In genomic region chr22:45552017-45552411, GRCh38 we compare ENCODE assay signal across 12 cellular contexts. TPM values are rescaled to one million over a fixed set of nuclear protein-coding genes. Genes with fewer than 3 reads are reported as not detected.
A peak's percentile ranks its signal among the peaks of the same experiment; 100 is the strongest.
DNase-seq lines count a peak whose midpoint lies in the region; TF ChIP-seq lines count a peak whose summit lies in the region.
"Had no signal": no experiment of that assay in that cellular context is flagged by ENCODE, and none has a peak within 500 bp of the region (broad histone marks: within the 10 kb centered on the region; RNA-seq: fewer than 3 reads in every experiment).

No MANE protein-coding gene starts in this region.

- H3K36me3 ChIP-seq in ascending aorta (no peaks in the 10 kb centered on the region), left ventricle myocardium inferior (peaks cover 10% of the 10 kb centered on the region), vagina (peaks cover 0 to 16% of the 10 kb centered on the region in 2 donors)

- intact Hi-C loops in ascending aorta (cut with DNase I) (loop anchor here (2.0 to 10.0 kb wide), 4 partner anchors 39 to 387 kb away; partner anchors contain the start of genes FBLN1 and NUP50), left ventricle myocardium inferior (cut with micrococcal nuclease) (loop anchor here (5.0 to 10.0 kb wide), 2 partner anchors 110 to 267 kb away; partner anchors contain the start of gene UPK3A), posterior vena cava (cut with DNase I) (loop anchor here (5.0 kb wide), 2 partner anchors 105 to 285 kb away; no protein-coding TSS in a partner anchor), vagina (cut with DNase I) (loop anchor here (5.0 kb wide), 2 partner anchors 45 to 280 kb away; no protein-coding TSS in a partner anchor)

- TF ChIP-seq CTCF in ascending aorta (IDR thresholded peaks at IDR 0.05) (no peak), left ventricle myocardium inferior (IDR thresholded peaks at IDR 0.05; ENCODE audit: borderline replicate concordance) (no peak), vagina (IDR thresholded peaks at IDR 0.05) (no peak)

- H3K27ac ChIP-seq in ascending aorta (peak overlapping the region; percentile 94 to 97), left ventricle myocardium inferior (replicated peaks) (peak overlapping the region; percentile 81), vagina (peak overlapping the region; percentile 93)

- H3K9me3 ChIP-seq in ascending aorta (no peaks in the 10 kb centered on the region), left ventricle myocardium inferior (replicated peaks) (no peaks in the 10 kb centered on the region), vagina (no peaks in the 10 kb centered on the region)

- in situ Hi-C loops in KBM-7 (cut with MboI; ENCODE audit: low pct_unique_long_range_greater_than_20kb, low sequenced_read_pairs): no loop called here

- TF ChIP-seq POLR2A in vagina (IDR thresholded peaks at IDR 0.05): no peak

- H3K4me3 ChIP-seq in ascending aorta (no peak overlapping the region), left ventricle myocardium inferior (no peak overlapping the region), vagina (no peak overlapping the region)

- H3K27me3 ChIP-seq in ascending aorta (no peaks in the 10 kb centered on the region), left ventricle myocardium inferior (ENCODE audit: low read depth) (peaks cover 21% of the 10 kb centered on the region), vagina (no peaks in the 10 kb centered on the region)

- H3K4me1 ChIP-seq in ascending aorta (peaks cover 29 to 62% of the 10 kb centered on the region in 2 donors), left ventricle myocardium inferior (peaks cover 48% of the 10 kb centered on the region), vagina (peaks cover 68% of the 10 kb centered on the region)

- no peak for DNase-seq in ascending aorta (ENCODE audit: low spot score in 2 of 2)
- no peak for DNase-seq in left ventricle myocardium inferior
- DNase-seq in posterior vena cava (ENCODE audit: low spot score): peak; percentile 80
- DNase-seq in vagina (ENCODE audit: extremely low spot score in 2 of 2): no peak
- no peak for DNase-seq in amygdala (lab: John Stamatoyannopoulos, UW)
- DNase-seq in KBM-7: no peak
- DNase-seq in mesenteric fat pad (ENCODE audit: low spot score): no peak
- DNase-seq: activated CD4-positive, alpha-beta T cell treated with anti-CD3 and anti-CD28 coated beads for 36 hours; activated T-cell treated with anti-CD3 and anti-CD28 coated beads, Interleukin-2, amount 50 U/mL, for 24 hours; effector memory CD4-positive, alpha-beta T cell; NCI-H226 had no signal

RNA-seq across cellular contexts. Expression of gene FBLN1, which starts 49.3 kb away (rescaled TPM):
- 580 TPM for total RNA-seq in ascending aorta
- total RNA-seq in left ventricle myocardium inferior: 82.8 TPM
- total RNA-seq in posterior vena cava: 1,000 to 10,000 TPM in 1 of 2 donors, 100 to 1,000 TPM in 1; 608 to 1,210 TPM
- 1,019 TPM for total RNA-seq in vagina
- total RNA-seq in mesenteric fat pad: 224 TPM
- total RNA-seq: activated CD4-positive, alpha-beta T cell treated with anti-CD3 and anti-CD28 coated beads for 36 hours; OCI-LY7 had no signal
